10 cellular contexts compared by ENCODE assay signal in genomic region chr11:84800755-84801346, GRCh38.
A peak's percentile ranks its signal among the peaks of the same experiment; 100 is the strongest.
DNase-seq lines count a peak whose midpoint lies in the region; ATAC-seq and TF ChIP-seq lines count a peak whose summit lies in the region.
"Had no signal": no experiment of that assay in that cellular context is flagged by ENCODE, and none has a peak within 500 bp of the region (broad histone marks: within the 10 kb centered on the region; RNA-seq: fewer than 3 reads in every experiment).

No MANE protein-coding gene starts in this region.

- WGBS in body of pancreas, 2 donors = 65 to 73% methylated on average over 8 of the region's 8 CpGs

- no peaks in the 10 kb centered on the region for H3K27me3 Mint-ChIP-seq in activated CD4-positive, alpha-beta memory T cell treated with anti-CD3 and anti-CD28 coated beads for 36 hours
- H3K27me3 Mint-ChIP-seq in activated CD8-positive, alpha-beta memory T cell treated with anti-CD3 and anti-CD28 coated beads, Interleukin-2, amount 10 ng/mL, durations not matched to agents 7 days and 5 days = no peaks in the 10 kb centered on the region

- intact Hi-C loops in A673 (cut with micrococcal nuclease; ENCODE audit: unreplicated experiment) (loop anchor here (2.0 kb wide), 1 partner anchor 790 kb away; no protein-coding TSS in a partner anchor), body of pancreas (cut with DNase I) (no loop called here)
- intact Hi-C loops in activated CD4-positive, alpha-beta memory T cell treated with anti-CD3 and anti-CD28 coated beads for 36 hours (cut with micrococcal nuclease) = no loop called here

- TF ChIP-seq CTCF in A673 (conservative IDR thresholded peaks at IDR 0.05; ENCODE audit: low read depth, low read length) (peak; percentile 47; the same call in 1 of the 2 replicates), body of pancreas (IDR thresholded peaks at IDR 0.05) (peak in 1 of 7 experiments; percentile 23)

- no peaks in the 10 kb centered on the region for H3K36me3 ChIP-seq in A673 (ENCODE audit: insufficient read depth, low read length, poor library complexity, severe bottlenecking)
- no peaks in the 10 kb centered on the region for H3K36me3 ChIP-seq in HAP-1 (replicated peaks)
- H3K36me3 ChIP-seq in SK-N-MC (ENCODE audit: insufficient read depth, low read length) = no peaks in the 10 kb centered on the region
- H3K36me3 ChIP-seq in body of pancreas (replicated peaks in 1 of 2; ENCODE audit: insufficient read depth in 1 of 2, low read depth in 2 of 2) = no peaks in the 10 kb centered on the region

- H3K4me3 ChIP-seq in A673 (ENCODE audit: low read depth, low read length, poor library complexity, severe bottlenecking) = no peak overlapping the region
- no peak overlapping the region for H3K4me3 ChIP-seq in HAP-1
- H3K4me3 ChIP-seq in SK-N-MC = no peak overlapping the region
- no peak overlapping the region for H3K4me3 ChIP-seq in body of pancreas

- H3K9me3 ChIP-seq in A673 (ENCODE audit: low read depth, low read length, poor library complexity, severe bottlenecking) (no peaks in the 10 kb centered on the region), HAP-1 (peaks cover 3% of the 10 kb centered on the region; the same call in 1 of the 2 replicates), SK-N-MC (ENCODE audit: low read depth, low read length) (no peaks in the 10 kb centered on the region), body of pancreas (no peaks in the 10 kb centered on the region)

- no peaks in the 10 kb centered on the region for H3K36me3 Mint-ChIP-seq in activated CD4-positive, alpha-beta memory T cell treated with anti-CD3 and anti-CD28 coated beads for 36 hours
- H3K36me3 Mint-ChIP-seq in activated CD8-positive, alpha-beta memory T cell treated with anti-CD3 and anti-CD28 coated beads, Interleukin-2, amount 10 ng/mL, durations not matched to agents 7 days and 5 days = no peaks in the 10 kb centered on the region

- DNase-seq in A673 (ENCODE audit: low spot score) (peak; percentile 26), HAP-1 (ENCODE audit: low spot score in 2 of 2) (peak; percentile 60 to 64), SK-N-MC (ENCODE audit: low read depth, low spot score) (peak; percentile 55), iPS-NIHi11 (ENCODE audit: low spot score) (peak; percentile 9), body of pancreas (no peak), NCI-H2171 treated with DMSO at 0.1 percent for 48 hours (lab: John Stamatoyannopoulos, UW) (no peak)
- DNase-seq in activated CD4-positive, alpha-beta memory T cell treated with anti-CD3 and anti-CD28 coated beads for 36 hours = no peak
- DNase-seq in activated CD8-positive, alpha-beta memory T cell treated with anti-CD3 and anti-CD28 coated beads, Interleukin-2, amount 10 ng/mL, durations not matched to agents 7 days and 5 days = no peak
- DNase-seq: activated T-cell treated with anti-CD3 and anti-CD28 coated beads, Interleukin-2, amount 50 U/mL, for 72 hours; stimulated activated CD4-positive, alpha-beta T cell treated with anti-CD3 and anti-CD28 coated beads, Interleukin-15, amount 100 ng/mL, for 24 hours had no signal

- H3K9ac ChIP-seq in SK-N-MC (ENCODE audit: insufficient read length) = no peak overlapping the region

- no TSS peak for BruUV-seq in A673 (replicated peaks; lab: Mats Ljungman, UMichigan)

- H3K27ac Mint-ChIP-seq in activated CD4-positive, alpha-beta memory T cell treated with anti-CD3 and anti-CD28 coated beads for 36 hours = no peak overlapping the region
- no peak overlapping the region for H3K27ac Mint-ChIP-seq in activated CD8-positive, alpha-beta memory T cell treated with anti-CD3 and anti-CD28 coated beads, Interleukin-2, amount 10 ng/mL, durations not matched to agents 7 days and 5 days
- H3K27ac Mint-ChIP-seq: activated T-cell treated with anti-CD3 and anti-CD28 coated beads, Interleukin-2, amount 50 U/mL, for 72 hours had no signal

- POLR2A ChIA-PET in A673 (lab: Charles Lee; ENCODE audit: low non-redundant PET) = no interaction called here
- POLR2A ChIA-PET in activated CD4-positive, alpha-beta memory T cell treated with anti-CD3 and anti-CD28 coated beads for 36 hours (lab: Charles Lee) = no interaction called here

- H3K27ac ChIP-seq in A673 (ENCODE audit: low read depth, low read length, poor library complexity, severe bottlenecking) = no peak overlapping the region
- H3K27ac ChIP-seq in SK-N-MC = no peak overlapping the region
- no peak overlapping the region for H3K27ac ChIP-seq in body of pancreas

- TF ChIP-seq POLR2A in body of pancreas (IDR thresholded peaks at IDR 0.05) = no peak

- no peaks in the 10 kb centered on the region for H3K4me1 ChIP-seq in A673 (ENCODE audit: insufficient read depth, low read length, poor library complexity, severe bottlenecking)
- H3K4me1 ChIP-seq in HAP-1 = peaks cover 5% of the 10 kb centered on the region; the same call in 1 of the 2 replicates
- no peaks in the 10 kb centered on the region for H3K4me1 ChIP-seq in body of pancreas

- no peaks in the 10 kb centered on the region for H3K27me3 ChIP-seq in A673 (replicated peaks; ENCODE audit: insufficient read depth, low read depth, low read length, poor library complexity)
- no peaks in the 10 kb centered on the region for H3K27me3 ChIP-seq in HAP-1 (ENCODE audit: low read depth)
- H3K27me3 ChIP-seq in body of pancreas = no peaks in the 10 kb centered on the region

- CTCF ChIA-PET in A673 (lab: Charles Lee) = no interaction called here
- CTCF ChIA-PET in activated CD4-positive, alpha-beta memory T cell treated with anti-CD3 and anti-CD28 coated beads for 36 hours (lab: Charles Lee) = no interaction called here
- CTCF ChIA-PET in activated CD8-positive, alpha-beta memory T cell treated with anti-CD3 and anti-CD28 coated beads, Interleukin-2, amount 10 ng/mL, durations not matched to agents 7 days and 5 days (lab: Charles Lee) = no interaction called here

- no peaks in the 10 kb centered on the region for H3K4me1 Mint-ChIP-seq in activated CD4-positive, alpha-beta memory T cell treated with anti-CD3 and anti-CD28 coated beads for 36 hours (ENCODE audit: low read depth)
- H3K4me1 Mint-ChIP-seq in activated CD8-positive, alpha-beta memory T cell treated with anti-CD3 and anti-CD28 coated beads, Interleukin-2, amount 10 ng/mL, durations not matched to agents 7 days and 5 days = no peaks in the 10 kb centered on the region

- ATAC-seq in activated CD8-positive, alpha-beta memory T cell treated with anti-CD3 and anti-CD28 coated beads, Interleukin-2, amount 10 ng/mL, durations not matched to agents 7 days and 5 days = no peak
- ATAC-seq in body of pancreas = no peak
- ATAC-seq: activated T-cell treated with anti-CD3 and anti-CD28 coated beads, Interleukin-2, amount 50 U/mL, for 72 hours had no signal

- no peak overlapping the region for H3K4me3 Mint-ChIP-seq in activated CD4-positive, alpha-beta memory T cell treated with anti-CD3 and anti-CD28 coated beads for 36 hours
- H3K4me3 Mint-ChIP-seq in activated CD8-positive, alpha-beta memory T cell treated with anti-CD3 and anti-CD28 coated beads, Interleukin-2, amount 10 ng/mL, durations not matched to agents 7 days and 5 days = no peak overlapping the region
- H3K4me3 Mint-ChIP-seq: activated T-cell treated with anti-CD3 and anti-CD28 coated beads, Interleukin-2, amount 50 U/mL, for 72 hours had no signal

- in situ Hi-C loops in HAP-1 (cut with MboI; ENCODE audit: low sequenced_read_pairs) = no loop called here

- peaks cover 54% of the 10 kb centered on the region for H3K9me3 Mint-ChIP-seq in activated CD4-positive, alpha-beta memory T cell treated with anti-CD3 and anti-CD28 coated beads for 36 hours
- H3K9me3 Mint-ChIP-seq in activated CD8-positive, alpha-beta memory T cell treated with anti-CD3 and anti-CD28 coated beads, Interleukin-2, amount 10 ng/mL, durations not matched to agents 7 days and 5 days (ENCODE audit: low read depth) = peaks cover 19% of the 10 kb centered on the region

Comparison
In these comparisons a context has a peak if more than half of its experiments do, and no peak if none do; other contexts are left out.
1. DNase-seq: peak in A673 (single experiment), HAP-1 (2 of 2), SK-N-MC (single experiment) and iPS-NIHi11 (single experiment); none in activated CD4-positive, alpha-beta memory T cell treated with anti-CD3 and anti-CD28 coated beads for 36 hours (single experiment), activated CD8-positive, alpha-beta memory T cell treated with anti-CD3 and anti-CD28 coated beads, Interleukin-2, amount 10 ng/mL, durations not matched to agents 7 days and 5 days (single experiment), body of pancreas (0 of 4) and NCI-H2171 treated with DMSO at 0.1 percent for 48 hours (single experiment).